Comparison of ENCODE assay signal across 8 cellular contexts in genomic region chr20:433300-433975, GRCh38. TPM values are rescaled to one million over a fixed set of nuclear protein-coding genes. Genes with fewer than 3 reads are reported as not detected.
DNase-seq lines count a peak whose midpoint lies in the region; ATAC-seq and TF ChIP-seq lines count a peak whose summit lies in the region.

No MANE protein-coding gene starts in this region.

- peak overlapping the region; percentile 36 for H3K27ac ChIP-seq in OCI-LY1 (ENCODE audit: low read depth, low read length, poor library complexity, severe bottlenecking)
- H3K27ac ChIP-seq in gastroesophageal sphincter = no peak overlapping the region

- TF ChIP-seq EP300 in gastroesophageal sphincter (IDR thresholded peaks at IDR 0.05) = no peak

- H3K27me3 ChIP-seq in OCI-LY1 (ENCODE audit: insufficient read depth, low read length) (no peaks in the 10 kb centered on the region), gastroesophageal sphincter (no peaks in the 10 kb centered on the region)

- H2AFZ ChIP-seq in OCI-LY1 (ENCODE audit: low read length) = no peak overlapping the region

- H3K4me3 ChIP-seq in GM12865 (ENCODE audit: low read depth, low read length) (0 out of 2 replicates have a peak overlapping the region, but pooled peaks have one; percentile 13), OCI-LY1 (ENCODE audit: low read depth, low read length, poor library complexity, severe bottlenecking) (no peak overlapping the region), gastroesophageal sphincter (no peak overlapping the region)

- peaks cover 67% of the 10 kb centered on the region; the same call in 1 of the 2 replicates for H3K36me3 ChIP-seq in OCI-LY1 (ENCODE audit: insufficient read depth, low read length)
- peaks cover 0 to 99% of the 10 kb centered on the region in 2 donors for H3K36me3 ChIP-seq in gastroesophageal sphincter

- no peak for TF ChIP-seq CTCF in GM12865 (IDR thresholded peaks at IDR 0.05; ENCODE audit: insufficient read depth, low read depth, low read length, missing control alignments)
- TF ChIP-seq CTCF in OCI-LY1 (IDR thresholded peaks at IDR 0.05; ENCODE audit: low read length) = no peak
- no peak for TF ChIP-seq CTCF in gastroesophageal sphincter (IDR thresholded peaks at IDR 0.05)

- H3K4me1 ChIP-seq in OCI-LY1 (ENCODE audit: insufficient read depth, low read length, severe bottlenecking) (peaks cover 16% of the 10 kb centered on the region), gastroesophageal sphincter (peaks cover 0 to 11% (median 0%) of the 10 kb centered on the region in 3 donors)

- no peak for TF ChIP-seq POLR2A in gastroesophageal sphincter (IDR thresholded peaks at IDR 0.05)

- ATAC-seq in GM21825 (IDR thresholded peaks at IDR 0.05; ENCODE audit: unreplicated experiment) = peak; percentile 76
- peak; percentile 92 to 93 for ATAC-seq in activated naive CD4-positive, alpha-beta T cell treated with anti-CD3 and anti-CD28 coated beads, Interleukin-2, amount 50 U/mL, for 72 hours
- ATAC-seq in gastroesophageal sphincter = no peak

- H3K9me3 Mint-ChIP-seq in activated naive CD4-positive, alpha-beta T cell treated with anti-CD3 and anti-CD28 coated beads, Interleukin-2, amount 50 U/mL, for 72 hours = no peaks in the 10 kb centered on the region

- H3K9me3 ChIP-seq in OCI-LY1 (ENCODE audit: low read length) (no peaks in the 10 kb centered on the region), gastroesophageal sphincter (no peaks in the 10 kb centered on the region)

- WGBS in gastroesophageal sphincter (ENCODE audit: low coverage in 1 of 2), 2 donors = 66 to 76% methylated on average over 8 to 10 of the region's 12 CpGs

- no peak overlapping the region; the same call in 1 of the 2 replicates for H3K9ac ChIP-seq in OCI-LY1 (ENCODE audit: low read length)

- peaks cover 13 to 41% of the 10 kb centered on the region in 2 donors for H3K36me3 Mint-ChIP-seq in activated naive CD4-positive, alpha-beta T cell treated with anti-CD3 and anti-CD28 coated beads, Interleukin-2, amount 50 U/mL, for 72 hours

- no peaks in the 10 kb centered on the region for H3K79me2 ChIP-seq in OCI-LY1 (ENCODE audit: insufficient read depth, low read length)

- H4K20me1 ChIP-seq in OCI-LY1 (ENCODE audit: insufficient read depth, low read length) = no peaks in the 10 kb centered on the region

- H3F3A ChIP-seq in OCI-LY1 (ENCODE audit: insufficient read depth, low read length) = no peaks in the 10 kb centered on the region

- H3K27ac Mint-ChIP-seq in activated naive CD4-positive, alpha-beta T cell treated with anti-CD3 and anti-CD28 coated beads, Interleukin-2, amount 50 U/mL, for 72 hours = peak overlapping the region; percentile 85 to 97

- DNase-seq in GM12865 (ENCODE audit: low read depth) (peak; percentile 89), KG1 (lab: John Stamatoyannopoulos, UW) (no peak), NCI-H748 (lab: John Stamatoyannopoulos, UW; ENCODE audit: unreplicated experiment) (no peak)
- DNase-seq in activated naive CD4-positive, alpha-beta T cell treated with anti-CD3 and anti-CD28 coated beads, Interleukin-2, amount 50 U/mL, for 72 hours (ENCODE audit: low spot score in 2 of 2) = peak; percentile 66 to 84
- peak; percentile 46 for DNase-seq in stimulated activated CD4-positive, alpha-beta T cell treated with anti-CD3 and anti-CD28 coated beads, Interleukin-12 subunit alpha, Interleukin-12 subunit beta, amount 100 ng/mL, for 4 hours

- H3K9me2 ChIP-seq in OCI-LY1 (ENCODE audit: low read depth, low read length) = no peaks in the 10 kb centered on the region

- no peak overlapping the region for H3K4me2 ChIP-seq in OCI-LY1 (ENCODE audit: low read length)

RNA-seq across cellular contexts. Expression of gene RBCK1, which starts 25.3 kb away (rescaled TPM):
- 100 to 1,000 TPM; 113 to 150 TPM for total RNA-seq in activated naive CD4-positive, alpha-beta T cell treated with anti-CD3 and anti-CD28 coated beads, Interleukin-2, amount 50 U/mL, for 72 hours
- 100 to 1,000 TPM in 1 of 4 donors, 10 to 100 TPM in 3; 50.9 to 111 (median 82.1) TPM for total RNA-seq in gastroesophageal sphincter

RNA-seq across cellular contexts. Expression of gene TBC1D20, which starts 28.9 kb away (rescaled TPM):
- total RNA-seq in activated naive CD4-positive, alpha-beta T cell treated with anti-CD3 and anti-CD28 coated beads, Interleukin-2, amount 50 U/mL, for 72 hours = 10 to 100 TPM; 20.2 to 23.9 TPM
- 10 to 100 TPM; 39.6 to 51.2 (median 39.9) TPM for total RNA-seq in gastroesophageal sphincter

RNA-seq across cellular contexts. Expression of gene TRIB3, which starts 52.9 kb away (rescaled TPM):
- total RNA-seq in activated naive CD4-positive, alpha-beta T cell treated with anti-CD3 and anti-CD28 coated beads, Interleukin-2, amount 50 U/mL, for 72 hours = 10 to 100 TPM; 31.3 to 39.4 TPM
- total RNA-seq in gastroesophageal sphincter = 1 to 10 TPM in 3 of 4 donors, under 1 TPM in 1; 0.31 to 5.6 (median 3.9) TPM

Comparison
In these comparisons a context has a peak if more than half of its experiments do, and no peak if none do; other contexts are left out.
1. DNase-seq: peak in GM12865 (single experiment), activated naive CD4-positive, alpha-beta T cell treated with anti-CD3 and anti-CD28 coated beads, Interleukin-2, amount 50 U/mL, for 72 hours (2 of 2) and stimulated activated CD4-positive, alpha-beta T cell treated with anti-CD3 and anti-CD28 coated beads, Interleukin-12 subunit alpha, Interleukin-12 subunit beta, amount 100 ng/mL, for 4 hours (single experiment); none in KG1 (single experiment) and NCI-H748 (single experiment).
2. RNA of gene TRIB3, which starts 52.9 kb away (total RNA-seq): 31.3 to 39.4 TPM in activated naive CD4-positive, alpha-beta T cell treated with anti-CD3 and anti-CD28 coated beads, Interleukin-2, amount 50 U/mL, for 72 hours; 0.31 to 5.6 TPM in gastroesophageal sphincter; every median in the first group is over 4 times any median in the second.